8 cellular contexts compared by ENCODE assay signal in genomic region chr5:177600458-177601018, GRCh38. TPM values are rescaled to one million over a fixed set of nuclear protein-coding genes. Genes with fewer than 3 reads are reported as not detected.
DNase-seq lines count a peak whose midpoint lies in the region; ATAC-seq and TF ChIP-seq lines count a peak whose summit lies in the region.

No MANE protein-coding gene starts in this region.

- CTCF ChIA-PET in activated CD4-positive, alpha-beta T cell treated with anti-CD3 and anti-CD28 coated beads for 36 hours (lab: Charles Lee): no interaction called here
- CTCF ChIA-PET in PC-9 (lab: Charles Lee): no interaction called here

- TF ChIP-seq CTCF in PC-9 (conservative IDR thresholded peaks at IDR 0.05): no peak

- H3K36me3 ChIP-seq in PC-9 (ENCODE audit: low read depth) (no peaks in the 10 kb centered on the region), muscle layer of duodenum (ENCODE audit: control insufficient read depth in 1 of 2, insufficient read depth in 2 of 2, low read length in 2 of 2) (peaks cover 10 to 13% of the 10 kb centered on the region in 2 donors)
- peaks cover 10% of the 10 kb centered on the region for H3K36me3 ChIP-seq in effector memory CD4-positive, alpha-beta T cell (ENCODE audit: control insufficient read depth, insufficient read depth, low read length)

- H3K27ac Mint-ChIP-seq in activated CD4-positive, alpha-beta T cell treated with anti-CD3 and anti-CD28 coated beads for 36 hours: peak overlapping the region; percentile 89

- intact Hi-C loops in activated CD4-positive, alpha-beta T cell treated with anti-CD3 and anti-CD28 coated beads for 36 hours (cut with DNase I, micrococcal nuclease): loop anchor here in 1 of 2 experiments (1.0 to 10.0 kb wide), 6 partner anchors 8 to 1566 kb away; partner anchors contain the start of genes FAM193B, LMAN2, RMND5B and TMED9
- intact Hi-C loops in PC-9 (cut with micrococcal nuclease; ENCODE audit: unreplicated experiment): loop anchor here (10.0 kb wide), 2 partner anchors 464 to 564 kb away; no protein-coding TSS in a partner anchor

- DNase-seq in activated CD4-positive, alpha-beta T cell treated with anti-CD3 and anti-CD28 coated beads for 36 hours: peak; percentile 35
- DNase-seq in activated CD4-positive, alpha-beta T cell treated with anti-CD3 and anti-CD28 coated beads for 1 hour: no peak
- DNase-seq in PC-9 (no peak), DMS153 (lab: John Stamatoyannopoulos, UW) (no peak)
- DNase-seq in effector memory CD4-positive, alpha-beta T cell: no peak

- ATAC-seq in activated CD4-positive, alpha-beta T cell treated with anti-CD3 and anti-CD28 coated beads for 36 hours: no peak
- ATAC-seq in GM18873 (IDR thresholded peaks at IDR 0.05; ENCODE audit: low FRiP score, unreplicated experiment) (no peak), HG03025 (IDR thresholded peaks at IDR 0.05; ENCODE audit: low FRiP score, unreplicated experiment) (no peak)

- no TSS peak for BruUV-seq in PC-9 (replicated peaks; lab: Mats Ljungman, UMichigan)

- H3K36me3 Mint-ChIP-seq in activated CD4-positive, alpha-beta T cell treated with anti-CD3 and anti-CD28 coated beads for 36 hours (ENCODE audit: low read depth): peaks cover 17% of the 10 kb centered on the region

- H3K27me3 Mint-ChIP-seq in activated CD4-positive, alpha-beta T cell treated with anti-CD3 and anti-CD28 coated beads for 36 hours: no peaks in the 10 kb centered on the region

- H3K9me2 ChIP-seq in PC-9 (ENCODE audit: insufficient read depth): no peaks in the 10 kb centered on the region

- peak overlapping the region; percentile 89 for H2AFZ ChIP-seq in PC-9

- H3K9me3 Mint-ChIP-seq in activated CD4-positive, alpha-beta T cell treated with anti-CD3 and anti-CD28 coated beads for 36 hours (ENCODE audit: low read depth): no peaks in the 10 kb centered on the region

- H3K27ac ChIP-seq in PC-9 (peak overlapping the region; percentile 27), muscle layer of duodenum (ENCODE audit: low read length) (peak overlapping the region; percentile 79)
- peak overlapping the region; percentile 65 for H3K27ac ChIP-seq in effector memory CD4-positive, alpha-beta T cell (ENCODE audit: insufficient read depth, low read length, poor library complexity, severe bottlenecking)

- H3K4me3 ChIP-seq in PC-9: peak overlapping the region; percentile 61
- H3K4me3 ChIP-seq in effector memory CD4-positive, alpha-beta T cell (ENCODE audit: insufficient read depth, low read depth, low read length, poor library complexity, severe bottlenecking): peak overlapping the region; percentile 79
- peak overlapping the region; percentile 68 to 98 for H3K4me3 ChIP-seq in muscle layer of duodenum (ENCODE audit: low read depth in 1 of 2, low read length in 2 of 2)

- H3K4me2 ChIP-seq in PC-9: peak overlapping the region; percentile 84

- H4K20me1 ChIP-seq in PC-9 (ENCODE audit: insufficient read depth): no peaks in the 10 kb centered on the region

- H3K79me2 ChIP-seq in PC-9 (ENCODE audit: low read depth): peaks cover 12% of the 10 kb centered on the region; the same call in 1 of the 2 replicates

- no peaks in the 10 kb centered on the region for H3K27me3 ChIP-seq in PC-9 (ENCODE audit: insufficient read depth, low read depth)
- H3K27me3 ChIP-seq in effector memory CD4-positive, alpha-beta T cell (replicated peaks; ENCODE audit: control insufficient read depth, insufficient read depth, low read length, poor library complexity, severe bottlenecking): no peaks in the 10 kb centered on the region
- H3K27me3 ChIP-seq in muscle layer of duodenum (ENCODE audit: low read depth, low read length): no peaks in the 10 kb centered on the region

- H3K4me1 ChIP-seq in PC-9 (replicated peaks; ENCODE audit: insufficient read depth) (peaks cover 13% of the 10 kb centered on the region), muscle layer of duodenum (ENCODE audit: control insufficient read depth in 1 of 2, insufficient read depth in 2 of 2, low read length in 2 of 2) (peaks cover 9 to 10% of the 10 kb centered on the region in 2 donors)
- peaks cover 6% of the 10 kb centered on the region for H3K4me1 ChIP-seq in effector memory CD4-positive, alpha-beta T cell (ENCODE audit: control insufficient read depth, insufficient read depth, low read length, poor library complexity, severe bottlenecking)

- peaks cover 28% of the 10 kb centered on the region for H3K4me1 Mint-ChIP-seq in activated CD4-positive, alpha-beta T cell treated with anti-CD3 and anti-CD28 coated beads for 36 hours

- H3K9me3 ChIP-seq in PC-9 (ENCODE audit: insufficient read depth, low read depth) (no peaks in the 10 kb centered on the region), muscle layer of duodenum (ENCODE audit: control insufficient read depth in 1 of 2, low read length in 2 of 2) (no peaks in the 10 kb centered on the region)
- no peaks in the 10 kb centered on the region for H3K9me3 ChIP-seq in effector memory CD4-positive, alpha-beta T cell (ENCODE audit: control insufficient read depth, low read length)

- H3F3A ChIP-seq in PC-9 (ENCODE audit: insufficient read depth, low read depth): peaks cover 14% of the 10 kb centered on the region; the same call in 1 of the 2 replicates

- POLR2A ChIA-PET in activated CD4-positive, alpha-beta T cell treated with anti-CD3 and anti-CD28 coated beads for 36 hours (lab: Charles Lee): interaction anchor here (0.6 to 0.7 kb wide), 2 partner anchors 9 to 463 kb away, joined by 3 to 10 read pairs; no protein-coding TSS in a partner anchor
- POLR2A ChIA-PET in PC-9 (lab: Charles Lee; ENCODE audit: unreplicated experiment): no interaction called here

- H3K4me3 Mint-ChIP-seq in activated CD4-positive, alpha-beta T cell treated with anti-CD3 and anti-CD28 coated beads for 36 hours: peak overlapping the region; percentile 93

RNA-seq across cellular contexts. Expression of gene B4GALT7, which starts 0.6 kb away (rescaled TPM):
- 10 to 100 TPM; 16.3 to 18.1 TPM for total RNA-seq in activated CD4-positive, alpha-beta T cell treated with anti-CD3 and anti-CD28 coated beads for 36 hours
- 27.9 and 29.5 TPM in 2 replicates for total RNA-seq in PC-9 (2021)

RNA-seq across cellular contexts. Expression of gene TMED9, which starts 8.5 kb away (rescaled TPM):
- total RNA-seq in activated CD4-positive, alpha-beta T cell treated with anti-CD3 and anti-CD28 coated beads for 36 hours: 100 to 1,000 TPM in 1 of 2 experiments, 10 to 100 TPM in 1; 83.2 to 109 TPM
- 168 and 173 TPM in 2 replicates for total RNA-seq in PC-9 (2021)

RNA-seq across cellular contexts. Expression of gene FAM193B, which starts 46.2 kb away (rescaled TPM):
- total RNA-seq in activated CD4-positive, alpha-beta T cell treated with anti-CD3 and anti-CD28 coated beads for 36 hours: 10 to 100 TPM; 63.6 to 77.7 TPM
- total RNA-seq in PC-9 (2021): 70.4 and 102 TPM in 2 replicates

Comparison
In these comparisons a context has a peak if more than half of its experiments do, and no peak if none do; other contexts are left out.
1. H3K27ac ChIP-seq: peak in every context shown above with its lines; median percentile 79 in muscle layer of duodenum; 65 in effector memory CD4-positive, alpha-beta T cell; 27 in PC-9.